In the genomic region with DNA sequence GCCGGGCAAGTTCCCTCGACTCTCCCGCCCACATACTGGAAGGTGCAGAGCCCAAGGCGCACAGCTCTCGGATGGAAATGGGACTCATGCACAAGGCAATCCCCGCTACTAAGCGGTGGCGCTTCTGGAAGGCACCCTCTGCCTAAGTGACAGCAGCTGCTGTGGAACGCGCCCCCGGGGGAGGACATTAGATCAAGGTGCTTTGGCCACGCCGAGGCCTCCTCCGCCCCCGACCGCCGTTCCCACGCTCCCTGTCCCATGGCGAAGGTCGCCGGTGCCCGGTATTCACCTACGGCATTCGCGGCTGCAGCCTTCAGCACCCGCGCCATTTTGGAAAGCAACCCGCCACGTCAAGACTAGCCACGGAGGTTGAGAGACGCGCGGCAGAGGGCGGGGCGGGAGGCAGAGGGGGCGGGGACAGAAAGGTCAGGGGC, we compare ENCODE assay signal across 8 cellular contexts. TPM values are rescaled to one million over a fixed set of nuclear protein-coding genes. Genes with fewer than 3 reads are reported as not detected.
DNase-seq lines count a peak whose midpoint lies in the region; FAIRE-seq and TF ChIP-seq lines count a peak whose summit lies in the region.

A gene (minus strand): TSS at position 339 of the 434 bp plus-strand sequence. CDS start 10 bp downstream, at position 329.

- H3K36me3 ChIP-seq in ovary (no peaks in the 10 kb centered on the region), transverse colon (peaks cover 0 to 14% (median 6%) of the 10 kb centered on the region in 4 donors)

- no peaks in the 10 kb centered on the region for H3K9me3 ChIP-seq in ovary
- no peaks in the 10 kb centered on the region for H3K9me3 ChIP-seq in transverse colon

- peak within 1 kb of the TSS; percentile 74 to 91 for H3K27ac ChIP-seq in ovary
- peak within 1 kb of the TSS; percentile 91 to 99 (median 96) for H3K27ac ChIP-seq in transverse colon

- TF ChIP-seq EP300 in ovary (IDR thresholded peaks at IDR 0.05): no peak
- TF ChIP-seq EP300 in transverse colon (IDR thresholded peaks at IDR 0.05; ENCODE audit: low read depth): no peak

- DNase-seq in G401 (ENCODE audit: low spot score) (peak; percentile 93), H54 (ENCODE audit: insufficient read length, low spot score) (peak; percentile 79), LNCaP clone FGC (ENCODE audit: low read depth) (peak; percentile 74), SHP77 (lab: John Stamatoyannopoulos, UW) (peak; percentile 77 to 80), germinal center (ENCODE audit: low spot score) (peak; percentile 91), ovary (peak; percentile 85 to 92 (median 89)), transverse colon (peak; percentile 92)
- DNase-seq in activated gamma-delta T cell treated with anti-CD3 and anti-CD28 coated beads, Interleukin-2, amount 50 U/mL, for 16 hours (ENCODE audit: low read depth): peak; percentile 81

- intact Hi-C loops in ovary (cut with DNase I) (loop anchor here in 1 of 4 donors (10.0 kb wide), 1 partner anchor 135 kb away; a partner anchor contains a TSS), transverse colon (cut with DNase I; ENCODE audit: low total_unique reads) (no loop called here)

- TF ChIP-seq POLR2A in H54 (IDR thresholded peaks at IDR 0.05; ENCODE audit: low read depth, low read length): peak; percentile 92
- peak; percentile 52 for TF ChIP-seq POLR2A in ovary (IDR thresholded peaks at IDR 0.05)
- TF ChIP-seq POLR2A in transverse colon (IDR thresholded peaks at IDR 0.05): peak; percentile 71

- in situ Hi-C loops in G401 (cut with HindIII; ENCODE audit: low sequenced_read_pairs) (no loop called here), transverse colon (cut with MboI; ENCODE audit: low pct_ligation_motif_present in 1 of 4, low pct_unique_long_range_greater_than_20kb in 1 of 4, low sequenced_read_pairs in 3 of 4) (no loop called here)

- TF ChIP-seq CTCF in LNCaP clone FGC (IDR thresholded peaks at IDR 0.05; ENCODE audit: control insufficient read depth, extremely low read depth, insufficient read depth): no peak
- TF ChIP-seq CTCF in ovary (IDR thresholded peaks at IDR 0.05): no peak
- no peak for TF ChIP-seq CTCF in transverse colon (IDR thresholded peaks at IDR 0.05)

- H3K4me1 ChIP-seq in ovary (ENCODE audit: insufficient read depth) (peaks cover 10% of the 10 kb centered on the region), transverse colon (peaks cover 22 to 27% (median 24%) of the 10 kb centered on the region in 4 donors)

- FAIRE-seq in H54 (lab: Jason Lieb, UNC): peak; percentile 38

- peak within 1 kb of the TSS; percentile 72 for H3K4me3 ChIP-seq in LNCaP clone FGC (ENCODE audit: low read depth, low read length)
- H3K4me3 ChIP-seq in ovary: peak within 1 kb of the TSS; percentile 97
- peak within 1 kb of the TSS; percentile 55 to 92 (median 84) for H3K4me3 ChIP-seq in transverse colon

- 0 to 1% (median 1%) methylated on average over 25 to 36 of the region's 36 CpGs for WGBS in ovary, 3 donors
- 2% methylated on average over 35 of the region's 36 CpGs; no CpG with 5 or more reads in 1 of the 2 donors for whole genome bisulfite sequencing in transverse colon (ENCODE audit: low coverage in 1 of 2), 2 donors

- no peaks in the 10 kb centered on the region for H3K27me3 ChIP-seq in ovary
- H3K27me3 ChIP-seq in transverse colon: no peaks in the 10 kb centered on the region

RNA-seq across cellular contexts. Expression of the gene that starts here (rescaled TPM):
- 4.3 and 17.9 TPM in 2 replicates for total RNA-seq in G401 (2014; rRNA removed; shearing (Covaris generic))
- total RNA-seq in ovary (10 to 100 TPM; 10.7 to 22.0 (median 17.3) TPM), transverse colon (10 to 100 TPM in 3 of 4 donors, not detected in 1; 10.3 to 24.1 (median 18.6) TPM)
- polyA plus RNA-seq in ovary: 10 to 100 TPM; 17.6 to 22.3 TPM

Comparison
In these comparisons a context has a peak if more than half of its experiments do, and no peak if none do; other contexts are left out.
1. Peak in every context shown above with its lines: DNase-seq, H3K4me3 ChIP-seq and H3K27ac ChIP-seq.